Comparison of ENCODE assay signal across 35 cellular contexts in genomic region chr14:72045885-72046284, GRCh38.
DNase-seq lines count a peak whose midpoint lies in the region; ATAC-seq, FAIRE-seq and TF ChIP-seq lines count a peak whose summit lies in the region.
"Had no signal": no experiment of that assay in that cellular context is flagged by ENCODE, and none has a peak within 500 bp of the region (broad histone marks: within the 10 kb centered on the region; RNA-seq: fewer than 3 reads in every experiment).

No MANE protein-coding gene starts in this region.

- H2AFZ ChIP-seq in HepG2 (ENCODE audit: low read length), result no peak overlapping the region
- H2AFZ ChIP-seq in H1 (ENCODE audit: low read length), result no peak overlapping the region

- H3K9me3 Mint-ChIP-seq in endodermal cell, result peaks cover 20% of the 10 kb centered on the region

- no peak overlapping the region for H2BK120ac ChIP-seq in H1 (replicated peaks; ENCODE audit: low read depth, low read length)

- no peaks in the 10 kb centered on the region for H3K79me2 ChIP-seq in HepG2 (ENCODE audit: insufficient read depth, low read length)
- no peaks in the 10 kb centered on the region for H3K79me2 ChIP-seq in H1 (ENCODE audit: control insufficient read depth in 1 of 2, insufficient read depth in 2 of 2, low read length in 2 of 2)

- no peaks in the 10 kb centered on the region for H3K4me1 ChIP-seq in HepG2 (ENCODE audit: insufficient read depth, low read length)
- no peaks in the 10 kb centered on the region for H3K4me1 ChIP-seq in right lobe of liver
- peaks cover 0 to 3% (median 0%) of the 10 kb centered on the region in 4 experiments; a peak in 2 of 7 replicates for H3K4me1 ChIP-seq in H1 (replicated peaks in 1 of 4; ENCODE audit: control insufficient read depth in 3 of 4, insufficient read depth in 4 of 4, low read length in 3 of 4)
- H3K4me1 ChIP-seq in endodermal cell (ENCODE audit: control insufficient read depth, insufficient read depth, low read length), result peaks cover 6% of the 10 kb centered on the region
- H3K4me1 ChIP-seq: A549, BE2C, BLaER1, Caco-2 had no signal

- H2BK15ac ChIP-seq in H1 (ENCODE audit: low read length), result no peak overlapping the region

- no peak for ATAC-seq in HepG2
- ATAC-seq in right lobe of liver, result no peak
- no peak for ATAC-seq in HG03280 (IDR thresholded peaks at IDR 0.05; ENCODE audit: unreplicated experiment)
- ATAC-seq: A549; CD8-positive, alpha-beta T cell had no signal

- H3K36me3 ChIP-seq in HepG2 (replicated peaks in 1 of 2; ENCODE audit: control insufficient read depth in 1 of 2, insufficient read depth in 2 of 2, low read length in 2 of 2), result no peaks in the 10 kb centered on the region
- no peaks in the 10 kb centered on the region for H3K36me3 ChIP-seq in right lobe of liver
- H3K36me3 ChIP-seq in H1 (ENCODE audit: control insufficient read depth in 2 of 4, insufficient read depth in 4 of 4, low read length in 3 of 4), result no peaks in the 10 kb centered on the region
- no peaks in the 10 kb centered on the region for H3K36me3 ChIP-seq in endodermal cell (ENCODE audit: control insufficient read depth, insufficient read depth, low read length)
- H3K36me3 ChIP-seq: BE2C; BLaER1; BLaER1 treated with 17β-estradiol and CSF1 and Interleukin-3, amounts not matched to agents 10 nM and 100 nM had no signal

- intact Hi-C loops in HepG2 (cut with micrococcal nuclease; ENCODE audit: unreplicated experiment), result no loop called here
- intact Hi-C loops in right lobe of liver (cut with DNase I), result no loop called here

- H3K27me3 ChIP-seq in HepG2 (ENCODE audit: control insufficient read depth in 1 of 2, insufficient read depth in 2 of 2, low read length in 2 of 2) (no peaks in the 10 kb centered on the region), right lobe of liver (no peaks in the 10 kb centered on the region), H1 (replicated peaks in 1 of 4; ENCODE audit: control insufficient read depth in 3 of 4, extremely low read depth in 1 of 4, insufficient read depth in 3 of 4, low read length in 3 of 4) (no peaks in the 10 kb centered on the region), endodermal cell (ENCODE audit: control insufficient read depth, insufficient read depth, low read length, poor library complexity, severe bottlenecking) (no peaks in the 10 kb centered on the region)
- H3K27me3 ChIP-seq: BLaER1; BLaER1 treated with 17β-estradiol and CSF1 and Interleukin-3, amounts not matched to agents 10 nM and 100 nM had no signal

- no peak overlapping the region for H4K91ac ChIP-seq in H1 (replicated peaks; ENCODE audit: insufficient read length, low read length)

- POLR2A ChIA-PET in HepG2 (lab: Yijun Ruan, JAX), result no interaction called here
- POLR2A ChIA-PET in H1 (lab: Charles Lee; ENCODE audit: partially characterized antibody), result no interaction called here

- H3K79me1 ChIP-seq in H1 (ENCODE audit: low read depth, low read length), result no peaks in the 10 kb centered on the region

- TF ChIP-seq POLR2A in HepG2 (IDR thresholded peaks at IDR 0.05; ENCODE audit: insufficient read depth in 1 of 2, low read depth in 2 of 2, low read length in 2 of 2), result no peak
- no peak for TF ChIP-seq POLR2A in right lobe of liver (IDR thresholded peaks at IDR 0.05)
- no peak for TF ChIP-seq POLR2A in H1 (IDR thresholded peaks at IDR 0.05; ENCODE audit: control extremely low read depth in 1 of 2, low read depth in 2 of 2, low read length in 2 of 2)

- DNase-seq in HepG2 (ENCODE audit: low spot score), result no peak
- DNase-seq in right lobe of liver, result no peak
- DNase-seq in H1 (ENCODE audit: low read depth in 1 of 2, low spot score in 2 of 2), result no peak
- DNase-seq in endodermal cell, result no peak
- no peak for DNase-seq in CD1c-positive myeloid dendritic cell (ENCODE audit: extremely low spot score)
- DNase-seq: 8988T; ACHN; AML-193; BE2C; C1 segment of cervical spinal cord; Caco-2; Calu3; CD4-positive, alpha-beta memory T cell; CD4-positive, alpha-beta T cell; CD4-positive, CD25-positive, alpha-beta regulatory T cell; CD8-positive, alpha-beta memory T cell; CD8-positive, alpha-beta T cell; COR-L47; DMS 273 treated with DMSO at 0.1 percent for 48 hours; DMS153; DMS53; DMS79; DMS79 treated with DMSO at 0.1 percent for 48 hours; DND-41; EL had no signal

- H3K23me2 ChIP-seq in H1 (ENCODE audit: low read depth, low read length), result no peaks in the 10 kb centered on the region; the same call in 1 of the 2 replicates

- no peak for TF ChIP-seq EP300 in HepG2 (IDR thresholded peaks at IDR 0.05; ENCODE audit: low read depth in 2 of 2, low read length in 2 of 2)
- no peak for TF ChIP-seq EP300 in HepG2 (CRISPR knock-in tag; IDR thresholded peaks at IDR 0.05; ENCODE audit: borderline replicate concordance)
- no peak for TF ChIP-seq EP300 in H1 (IDR thresholded peaks at IDR 0.05; ENCODE audit: borderline replicate concordance in 1 of 2, low read depth in 2 of 2, low read length in 2 of 2)

- FAIRE-seq in HepG2 (lab: Jason Lieb, UNC), result no peak
- no peak for FAIRE-seq in H1 (lab: Jason Lieb, UNC)
- FAIRE-seq: A204.1, A549, D721Med had no signal

- no peak overlapping the region for H3K56ac ChIP-seq in H1 (replicated peaks; ENCODE audit: insufficient read length, low read depth, low read length)

- H2BK20ac ChIP-seq in H1 (ENCODE audit: low read length), result no peak overlapping the region

- H4K5ac ChIP-seq in H1 (ENCODE audit: insufficient read length, low read depth, low read length), result no peak overlapping the region

- no peak overlapping the region for H4K8ac ChIP-seq in H1 (ENCODE audit: extremely low read depth, insufficient read depth, low read length)

- H3K27ac Mint-ChIP-seq in endodermal cell, result peak overlapping the region; percentile 74
- H3K27ac Mint-ChIP-seq: B cell; CD14-positive monocyte; CD4-positive, alpha-beta memory T cell; CD4-positive, alpha-beta T cell; CD4-positive, CD25-positive, alpha-beta regulatory T cell; CD8-positive, alpha-beta memory T cell; CD8-positive, alpha-beta T cell had no signal

- H2BK5ac ChIP-seq in H1 (ENCODE audit: low read depth, low read length), result no peak overlapping the region

- H2BK12ac ChIP-seq in H1 (ENCODE audit: low read depth, low read length), result no peak overlapping the region

- H3K4me3 ChIP-seq in HepG2 (replicated peaks in 1 of 3; ENCODE audit: insufficient read depth in 1 of 3, low read depth in 2 of 3, low read length in 3 of 3) (no peak overlapping the region), right lobe of liver (no peak overlapping the region), H1 (ENCODE audit: extremely low read depth in 1 of 4, insufficient read depth in 2 of 4, low read depth in 3 of 4, low read length in 4 of 4) (no peak overlapping the region), endodermal cell (ENCODE audit: low read length) (peak overlapping the region; percentile 14)
- H3K4me3 ChIP-seq: A549; BLaER1; BLaER1 treated with 17β-estradiol and CSF1 and Interleukin-3, amounts not matched to agents 10 nM and 100 nM had no signal

- H3K9me3 ChIP-seq in HepG2 (ENCODE audit: low read length) (peaks cover 3% of the 10 kb centered on the region; the same call in 1 of the 2 replicates), right lobe of liver (no peaks in the 10 kb centered on the region), H1 (ENCODE audit: insufficient read depth in 2 of 2, low read depth in 1 of 2, low read length in 1 of 2) (peaks cover 0 to 6% of the 10 kb centered on the region in 2 experiments; a peak in 1 of 4 replicates), endodermal cell (ENCODE audit: control insufficient read depth, low read length) (peaks cover 43% of the 10 kb centered on the region)
- H3K9me3 ChIP-seq: A549, BE2C, Caco-2 had no signal

- H3K36me3 Mint-ChIP-seq in endodermal cell (ENCODE audit: low read depth), result peaks cover 2% of the 10 kb centered on the region
- H3K36me3 Mint-ChIP-seq: CD14-positive monocyte; CD4-positive, CD25-positive, alpha-beta regulatory T cell; CD8-positive, alpha-beta memory T cell; CD8-positive, alpha-beta T cell had no signal

- peak overlapping the region; percentile 48; the same call in 1 of the 2 replicates for H3K18ac ChIP-seq in H1 (ENCODE audit: extremely low read depth, low read length)

- H4K20me1 ChIP-seq in HepG2 (ENCODE audit: insufficient read depth, low read length) (no peaks in the 10 kb centered on the region), H1 (replicated peaks in 1 of 2; ENCODE audit: control insufficient read depth in 1 of 2, insufficient read depth in 2 of 2, low read length in 2 of 2) (no peaks in the 10 kb centered on the region)
- H4K20me1 ChIP-seq: BLaER1; BLaER1 treated with 17β-estradiol and CSF1 and Interleukin-3, amounts not matched to agents 10 nM and 100 nM had no signal

- H3K4me2 ChIP-seq in HepG2 (ENCODE audit: low read depth, low read length), result no peak overlapping the region
- H3K4me2 ChIP-seq in H1 (ENCODE audit: insufficient read depth in 1 of 2, low read depth in 2 of 2, low read length in 2 of 2), result no peak overlapping the region
- H3K4me2 ChIP-seq: A549; BLaER1; BLaER1 treated with 17β-estradiol and CSF1 and Interleukin-3, amounts not matched to agents 10 nM and 100 nM had no signal

- no TSS peak for BruUV-seq in HepG2 (replicated peaks; lab: Mats Ljungman, UMichigan)

- no peak for TF ChIP-seq CTCF in HepG2 (CRISPR knock-in tag; IDR thresholded peaks at IDR 0.05)
- TF ChIP-seq CTCF in right lobe of liver (IDR thresholded peaks at IDR 0.05), result no peak
- no peak for TF ChIP-seq CTCF in H1 (IDR thresholded peaks at IDR 0.05; ENCODE audit: control extremely low read depth in 1 of 3, insufficient read depth in 1 of 3, low read depth in 1 of 3, low read length in 3 of 3)
- no peak for TF ChIP-seq CTCF in endodermal cell (conservative IDR thresholded peaks at IDR 0.05)

- no peak overlapping the region for H3K14ac ChIP-seq in H1 (ENCODE audit: insufficient read length)

- no peaks in the 10 kb centered on the region for H3K27me3 Mint-ChIP-seq in endodermal cell (ENCODE audit: insufficient read depth)

- H3K9ac ChIP-seq in HepG2 (ENCODE audit: insufficient read depth, low read depth, low read length), result no peak overlapping the region
- H3K9ac ChIP-seq in H1 (replicated peaks in 1 of 4; ENCODE audit: extremely low read depth in 1 of 4, low read depth in 3 of 4, low read length in 3 of 4), result no peak overlapping the region
- H3K9ac ChIP-seq in endodermal cell (ENCODE audit: extremely low read depth, low read length, poor library complexity, severe bottlenecking), result no peak overlapping the region
- H3K9ac ChIP-seq: BLaER1; BLaER1 treated with 17β-estradiol and CSF1 and Interleukin-3, amounts not matched to agents 10 nM and 100 nM had no signal

- no peak for TF ChIP-seq RAD21 in HepG2 (CRISPR knock-in tag; IDR thresholded peaks at IDR 0.05)
- TF ChIP-seq RAD21 in H1 (IDR thresholded peaks at IDR 0.05 in 1 of 2, conservative IDR thresholded peaks at IDR 0.05 in 1 of 2; ENCODE audit: low read depth in 2 of 2, low read length in 2 of 2), result no peak

- no peak overlapping the region for H3K4ac ChIP-seq in H1 (replicated peaks; ENCODE audit: insufficient read length, low read depth, low read length)

- in situ Hi-C loops in HepG2 (cut with HindIII; ENCODE audit: extremely low pct_ligation_motif_present, low pct_unique_long_range_greater_than_20kb), result no loop called here

- no peak overlapping the region for H3K4me3 Mint-ChIP-seq in endodermal cell
- H3K4me3 Mint-ChIP-seq: B cell; CD14-positive monocyte; CD4-positive, alpha-beta memory T cell; CD4-positive, alpha-beta T cell; CD4-positive, CD25-positive, alpha-beta regulatory T cell; CD8-positive, alpha-beta memory T cell; CD8-positive, alpha-beta T cell had no signal

- peaks cover 24% of the 10 kb centered on the region for H3K4me1 Mint-ChIP-seq in endodermal cell
- H3K4me1 Mint-ChIP-seq: B cell; CD14-positive monocyte; CD4-positive, alpha-beta memory T cell; CD8-positive, alpha-beta memory T cell had no signal

- no peak overlapping the region for H2AK5ac ChIP-seq in H1 (ENCODE audit: low read depth, low read length)

- under 1% methylated on average over 7 of the region's 7 CpGs for WGBS in HepG2 (ENCODE audit: low lambda C conversion rate)
- WGBS in right lobe of liver (ENCODE audit: insufficient coverage, low coverage, low lambda C conversion rate, missing lambda C conversion rate), result 51% methylated on average over 7 of the region's 7 CpGs
- 89% methylated on average over 7 of the region's 7 CpGs; no CpG with 5 or more reads in 1 of the 2 experiments for WGBS in H1 (ENCODE audit: extremely low coverage in 1 of 2, insufficient coverage in 1 of 2, insufficient read length in 1 of 2, insufficient replicate concordance in 2 of 2, low coverage in 1 of 2, low lambda C conversion rate in 2 of 2, missing lambda C conversion rate in 1 of 2), 2 experiments
- WGBS in endodermal cell (ENCODE audit: insufficient coverage in 1 of 2, insufficient read length in 1 of 2), 2 experiments, result 83 to 93% methylated on average over 2 to 7 of the region's 7 CpGs

- no peak overlapping the region for H3K27ac ChIP-seq in HepG2 (ENCODE audit: extremely low read length, insufficient read depth, low read length)
- no peak overlapping the region for H3K27ac ChIP-seq in right lobe of liver
- H3K27ac ChIP-seq in H1 (ENCODE audit: low read depth, low read length), result no peak overlapping the region
- no peak overlapping the region for H3K27ac ChIP-seq in endodermal cell (ENCODE audit: low read depth, low read length)
- H3K27ac ChIP-seq: 22Rv1; A549; BLaER1; BLaER1 treated with 17β-estradiol and CSF1 and Interleukin-3, amounts not matched to agents 10 nM and 100 nM; C4-2B had no signal

- CTCF ChIA-PET in HepG2 (lab: Yijun Ruan, JAX; ENCODE audit: low intra/inter-chr PET ratio, low total read pairs) (no interaction called here), H1 (lab: Charles Lee; ENCODE audit: partially characterized antibody) (interaction anchor here (0.7 kb wide), 1 partner anchor 221 kb away, joined by 3 read pairs; no protein-coding TSS in a partner anchor)

- no peak overlapping the region for H3K23ac ChIP-seq in H1 (ENCODE audit: insufficient read length)
